Comparison of ENCODE assay signal across 21 cellular contexts in the genomic region with DNA sequence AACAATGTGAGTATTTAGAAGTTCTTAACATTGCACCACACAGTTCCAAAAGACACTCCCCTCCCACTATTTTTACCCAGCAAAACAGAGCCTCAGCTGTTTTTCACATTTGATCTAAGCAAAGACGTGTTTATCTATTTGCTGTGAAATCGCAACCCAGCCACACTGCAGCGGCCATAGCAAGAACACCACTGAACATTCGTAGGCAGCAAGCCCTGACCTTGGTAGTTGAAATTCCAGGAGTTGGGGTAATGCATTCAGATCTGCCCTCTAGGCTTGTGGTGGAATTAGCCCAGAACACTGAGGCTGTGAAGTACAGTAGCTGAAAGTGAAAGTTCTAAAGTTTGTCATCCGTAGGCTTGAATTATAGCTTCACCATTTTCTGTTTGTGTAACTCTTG. TPM values are rescaled to one million over a fixed set of nuclear protein-coding genes. Genes with fewer than 3 reads are reported as not detected.
DNase-seq lines count a peak whose midpoint lies in the region; ATAC-seq and TF ChIP-seq lines count a peak whose summit lies in the region.
"Had no signal": no experiment of that assay in that cellular context is flagged by ENCODE, and none has a peak within 500 bp of the region (broad histone marks: within the 10 kb centered on the region; RNA-seq: fewer than 3 reads in every experiment).

No MANE protein-coding gene starts in this region.

- POLR2A ChIA-PET in CD4-positive, alpha-beta memory T cell (lab: Charles Lee; ENCODE audit: partially characterized antibody) = no interaction called here

- in situ Hi-C loops in brain microvascular endothelial cell (cut with HindIII; ENCODE audit: low pct_ligation_motif_present, low sequenced_read_pairs) = no loop called here

- ATAC-seq in HG02885 (IDR thresholded peaks at IDR 0.05; ENCODE audit: poor library complexity, unreplicated experiment) = peak; percentile 63
- no peak for ATAC-seq in HG03196 (IDR thresholded peaks at IDR 0.05; ENCODE audit: unreplicated experiment)
- ATAC-seq in mucosa of descending colon = no peak
- ATAC-seq: SK-N-SH treated with all-trans-retinoic acid at 6 μM for 48 hours had no signal

- TF ChIP-seq CTCF in brain microvascular endothelial cell (IDR thresholded peaks at IDR 0.05; ENCODE audit: low read depth, low read length, missing control alignments) = no peak
- TF ChIP-seq CTCF in mucosa of descending colon (IDR thresholded peaks at IDR 0.05) = no peak

- no peak overlapping the region for H3K4me3 Mint-ChIP-seq in CD4-positive, alpha-beta memory T cell
- H3K4me3 Mint-ChIP-seq: CD8-positive, alpha-beta memory T cell; H9 had no signal

- H3K9me3 Mint-ChIP-seq in CD4-positive, alpha-beta memory T cell = peaks cover 0 to 2% (median 0%) of the 10 kb centered on the region in 8 donors
- H3K9me3 Mint-ChIP-seq: H9 had no signal

- H3K4me1 ChIP-seq in CD4-positive, alpha-beta memory T cell (ENCODE audit: insufficient read depth, low read length) = no peaks in the 10 kb centered on the region
- H3K4me1 ChIP-seq in mucosa of descending colon (ENCODE audit: low read depth) = no peaks in the 10 kb centered on the region

- H3K9me3 ChIP-seq in CD4-positive, alpha-beta memory T cell (ENCODE audit: control insufficient read depth in 1 of 2, low read length in 2 of 2) = no peaks in the 10 kb centered on the region
- no peaks in the 10 kb centered on the region for H3K9me3 ChIP-seq in mucosa of descending colon
- H3K9me3 ChIP-seq: BLaER1 treated with 17β-estradiol and CSF1 and Interleukin-3, amounts not matched to agents 10 nM and 100 nM had no signal

- H3K27me3 ChIP-seq in brain microvascular endothelial cell (replicated peaks) = no peaks in the 10 kb centered on the region
- peaks cover 8% of the 10 kb centered on the region for H3K27me3 ChIP-seq in CD4-positive, alpha-beta memory T cell (ENCODE audit: insufficient read depth, low read length)
- H3K27me3 ChIP-seq: BLaER1 treated with 17β-estradiol and CSF1 and Interleukin-3, amounts not matched to agents 10 nM and 100 nM had no signal

- H3K36me3 ChIP-seq in brain microvascular endothelial cell (replicated peaks) (no peaks in the 10 kb centered on the region), mucosa of descending colon (ENCODE audit: low read depth) (no peaks in the 10 kb centered on the region)
- no peaks in the 10 kb centered on the region for H3K36me3 ChIP-seq in CD4-positive, alpha-beta memory T cell (ENCODE audit: insufficient read depth, low read length)
- H3K36me3 ChIP-seq: BLaER1 treated with 17β-estradiol and CSF1 and Interleukin-3, amounts not matched to agents 10 nM and 100 nM had no signal

- no peak overlapping the region for H3K27ac ChIP-seq in brain microvascular endothelial cell
- H3K27ac ChIP-seq in CD4-positive, alpha-beta memory T cell (ENCODE audit: low read depth, low read length) = no peak overlapping the region
- H3K27ac ChIP-seq: BLaER1 treated with 17β-estradiol and CSF1 and Interleukin-3, amounts not matched to agents 10 nM and 100 nM; HL-60 had no signal

- intact Hi-C loops in CD4-positive, alpha-beta memory T cell (cut with micrococcal nuclease) = no loop called here
- intact Hi-C loops in mucosa of descending colon (cut with DNase I, micrococcal nuclease) = no loop called here

- DNase-seq in brain microvascular endothelial cell = no peak
- peak; percentile 19 for DNase-seq in kidney tubule cell (ENCODE audit: low spot score)
- DNase-seq in CD4-positive, alpha-beta memory T cell = no peak
- DNase-seq in activated CD8-positive, alpha-beta memory T cell treated with anti-CD3 and anti-CD28 coated beads, Interleukin-2, amount 50 U/mL, for 48 hours = no peak
- no peak for DNase-seq in mucosa of descending colon
- DNase-seq: CD8-positive, alpha-beta memory T cell; H9; IMR-90; NCI-H1092 treated with DMSO at 0.1 percent for 48 hours; NCI-H146; NCI-H748 treated with DMSO at 0.1 percent for 48 hours; SHP77 treated with DMSO at 0.1 percent for 48 hours had no signal

- H3K36me3 Mint-ChIP-seq in CD4-positive, alpha-beta memory T cell = no peaks in the 10 kb centered on the region
- H3K36me3 Mint-ChIP-seq: CD8-positive, alpha-beta memory T cell had no signal

- H3K4me1 Mint-ChIP-seq in CD4-positive, alpha-beta memory T cell = no peaks in the 10 kb centered on the region
- H3K4me1 Mint-ChIP-seq: CD8-positive, alpha-beta memory T cell had no signal

- CTCF ChIA-PET in CD4-positive, alpha-beta memory T cell (lab: Charles Lee; ENCODE audit: partially characterized antibody) = no interaction called here

- peak overlapping the region; percentile 27 for H3K4me3 ChIP-seq in brain microvascular endothelial cell (ENCODE audit: low read depth, low read length)
- H3K4me3 ChIP-seq in CD4-positive, alpha-beta memory T cell (ENCODE audit: low read length in 2 of 2) = no peak overlapping the region
- H3K4me3 ChIP-seq in mucosa of descending colon = no peak overlapping the region
- H3K4me3 ChIP-seq: BLaER1 treated with 17β-estradiol and CSF1 and Interleukin-3, amounts not matched to agents 10 nM and 100 nM had no signal

- H3K27me3 Mint-ChIP-seq in CD4-positive, alpha-beta memory T cell = peaks cover 10 to 12% of the 10 kb centered on the region in 2 donors

- H3K27ac Mint-ChIP-seq in CD4-positive, alpha-beta memory T cell = no peak overlapping the region
- H3K27ac Mint-ChIP-seq: CD8-positive, alpha-beta memory T cell; H9 had no signal

RNA-seq across cellular contexts. Expression of gene SLC24A5, which starts 17.1 kb away (rescaled TPM):
- not detected for total RNA-seq in CD4-positive, alpha-beta memory T cell
- polyA plus RNA-seq in CD4-positive, alpha-beta memory T cell = not detected
- not detected for total RNA-seq in mucosa of descending colon
- total RNA-seq: CD8-positive, alpha-beta memory T cell; H9; HT1080; IMR-90; MCF 10A; NCI-H460; OCI-LY7 had no signal
- polyA plus RNA-seq: CD8-positive, alpha-beta memory T cell; IMR-90 had no signal
